In genomic region chr6:71404145-71404966, GRCh38 we compare ENCODE assay signal across 10 cellular contexts.
DNase-seq lines count a peak whose midpoint lies in the region; ATAC-seq, FAIRE-seq and TF ChIP-seq lines count a peak whose summit lies in the region.
"Had no signal": no experiment of that assay in that cellular context is flagged by ENCODE, and none has a peak within 500 bp of the region (broad histone marks: within the 10 kb centered on the region; RNA-seq: fewer than 3 reads in every experiment).

No MANE protein-coding gene starts in this region.

- TF ChIP-seq CTCF in HCT116 (IDR thresholded peaks at IDR 0.05 in 2 of 3, conservative IDR thresholded peaks at IDR 0.05 in 1 of 3; ENCODE audit: borderline replicate concordance in 1 of 3, insufficient read depth in 1 of 3, low read depth in 2 of 3, low read length in 2 of 3) (no peak), astrocyte (IDR thresholded peaks at IDR 0.05; ENCODE audit: insufficient read depth, low read depth, low read length) (no peak), gastrocnemius medialis (IDR thresholded peaks at IDR 0.05 in 4 of 5, conservative IDR thresholded peaks at IDR 0.05 in 1 of 5) (no peak), GM20000 (IDR thresholded peaks at IDR 0.05; ENCODE audit: extremely low read depth, missing control alignments) (no peak)
- no peak for TF ChIP-seq CTCF in CD8-positive, alpha-beta T cell (IDR thresholded peaks at IDR 0.05)

- H3K27ac ChIP-seq in HCT116 (ENCODE audit: low read depth, low read length) (no peak overlapping the region), astrocyte (ENCODE audit: low read depth, low read length) (peak overlapping the region; percentile 98), gastrocnemius medialis (peak overlapping the region; percentile 48 to 74 (median 62))
- H3K27ac ChIP-seq in CD8-positive, alpha-beta T cell (ENCODE audit: low read depth, low read length) = no peak overlapping the region

- peaks cover 7% of the 10 kb centered on the region for H3K36me3 Mint-ChIP-seq in astrocyte (ENCODE audit: low read depth, unreplicated experiment)
- H3K36me3 Mint-ChIP-seq in CD8-positive, alpha-beta T cell = no peaks in the 10 kb centered on the region
- H3K36me3 Mint-ChIP-seq in stimulated activated effector memory CD8-positive, alpha-beta T cell treated with anti-CD3 and anti-CD28 coated beads, Interleukin-12 subunit alpha, Interleukin-12 subunit beta, amount 100 ng/mL, for 72 hours = no peaks in the 10 kb centered on the region

- POLR2A ChIA-PET in HCT116 (lab: Charles Lee) = no interaction called here
- POLR2A ChIA-PET in CD8-positive, alpha-beta T cell (lab: Charles Lee) = no interaction called here

- H3K4me1 ChIP-seq in HCT116 (ENCODE audit: control insufficient read depth in 1 of 2, insufficient read depth in 2 of 2, low read length in 2 of 2) (peaks cover 0 to 28% of the 10 kb centered on the region in 2 experiments; a peak in 2 of 4 replicates), astrocyte (ENCODE audit: insufficient read depth, low read length) (peaks cover 48% of the 10 kb centered on the region), gastrocnemius medialis (peaks cover 66 to 80% of the 10 kb centered on the region in 2 donors)
- H3K4me1 ChIP-seq in CD8-positive, alpha-beta T cell (ENCODE audit: insufficient read depth, low read length) = no peaks in the 10 kb centered on the region

- no peaks in the 10 kb centered on the region for H3K79me2 ChIP-seq in HCT116 (ENCODE audit: insufficient read depth, low read length)
- H3K79me2 ChIP-seq in astrocyte (ENCODE audit: insufficient read depth, low read length) = peaks cover 58% of the 10 kb centered on the region

- CTCF ChIA-PET in HCT116 (lab: Charles Lee) = interaction anchor here (1.6 kb wide), 1 partner anchor 78 kb away, joined by 5 read pairs; no protein-coding TSS in a partner anchor
- CTCF ChIA-PET in CD8-positive, alpha-beta T cell (lab: Charles Lee) = no interaction called here

- H3K9me3 ChIP-seq in HCT116 (ENCODE audit: control insufficient read depth in 1 of 2, insufficient read depth in 1 of 2, low read depth in 1 of 2, low read length in 2 of 2) (no peaks in the 10 kb centered on the region), astrocyte (ENCODE audit: insufficient read depth, low read depth, low read length) (no peaks in the 10 kb centered on the region), gastrocnemius medialis (no peaks in the 10 kb centered on the region)
- H3K9me3 ChIP-seq in CD8-positive, alpha-beta T cell (ENCODE audit: low read length) = no peaks in the 10 kb centered on the region

- intact Hi-C loops in HCT116 (cut with micrococcal nuclease) = no loop called here
- intact Hi-C loops in left ventricle myocardium superior (cut with micrococcal nuclease) = no loop called here
- intact Hi-C loops in gastrocnemius medialis (cut with DNase I; ENCODE audit: low total_unique reads) = no loop called here
- intact Hi-C loops in CD8-positive, alpha-beta T cell (cut with DNase I, micrococcal nuclease) = no loop called here

- RAD21 ChIA-PET in HCT116 (lab: Charles Lee; ENCODE audit: low non-redundant PET in 1 of 2, low total read pairs in 2 of 2, uncharacterized antibody in 2 of 2, unreplicated experiment in 2 of 2) = no interaction called here

- peaks cover 62% of the 10 kb centered on the region for H3K4me1 Mint-ChIP-seq in astrocyte (ENCODE audit: low read depth, unreplicated experiment)
- H3K4me1 Mint-ChIP-seq in CD8-positive, alpha-beta T cell (ENCODE audit: low read depth) = no peaks in the 10 kb centered on the region
- no peaks in the 10 kb centered on the region for H3K4me1 Mint-ChIP-seq in stimulated activated effector memory CD8-positive, alpha-beta T cell treated with anti-CD3 and anti-CD28 coated beads, Interleukin-12 subunit alpha, Interleukin-12 subunit beta, amount 100 ng/mL, for 72 hours

- peak overlapping the region; percentile 43 for H3K4me2 ChIP-seq in HCT116 (ENCODE audit: low read length)
- H3K4me2 ChIP-seq in astrocyte (ENCODE audit: low read length) = peak overlapping the region; percentile 80

- H3K9ac ChIP-seq in HCT116 (ENCODE audit: low read length) = peak overlapping the region; percentile 9; the same call in 1 of the 2 replicates
- H3K9ac ChIP-seq in astrocyte (ENCODE audit: low read length) = peak overlapping the region; percentile 84

- TF ChIP-seq POLR2A in HCT116 (IDR thresholded peaks at IDR 0.05; ENCODE audit: borderline replicate concordance, extremely low read depth, insufficient read depth, insufficient read length) = no peak
- no peak for TF ChIP-seq POLR2A in gastrocnemius medialis (IDR thresholded peaks at IDR 0.05)

- H3K9me3 Mint-ChIP-seq in astrocyte (ENCODE audit: unreplicated experiment) = no peaks in the 10 kb centered on the region
- no peaks in the 10 kb centered on the region for H3K9me3 Mint-ChIP-seq in CD8-positive, alpha-beta T cell
- no peaks in the 10 kb centered on the region for H3K9me3 Mint-ChIP-seq in stimulated activated effector memory CD8-positive, alpha-beta T cell treated with anti-CD3 and anti-CD28 coated beads, Interleukin-12 subunit alpha, Interleukin-12 subunit beta, amount 100 ng/mL, for 72 hours

- no peaks in the 10 kb centered on the region for H3K27me3 Mint-ChIP-seq in astrocyte (ENCODE audit: low read depth, unreplicated experiment)
- H3K27me3 Mint-ChIP-seq in CD8-positive, alpha-beta T cell (ENCODE audit: low read depth) = peaks cover 6% of the 10 kb centered on the region

- H3K27me3 ChIP-seq in HCT116 (ENCODE audit: insufficient read depth, low read length) = 0 out of 2 replicates have a peak, but pooled peaks cover 9% of the 10 kb centered on the region
- H3K27me3 ChIP-seq in astrocyte (ENCODE audit: insufficient read depth, low read length) = no peaks in the 10 kb centered on the region
- no peaks in the 10 kb centered on the region for H3K27me3 ChIP-seq in gastrocnemius medialis
- H3K27me3 ChIP-seq in CD8-positive, alpha-beta T cell (ENCODE audit: insufficient read depth, low read length) = no peaks in the 10 kb centered on the region

- H3K36me3 ChIP-seq in HCT116 (ENCODE audit: control insufficient read depth in 1 of 2, insufficient read depth in 2 of 2, low read length in 2 of 2) (no peaks in the 10 kb centered on the region), astrocyte (ENCODE audit: insufficient read depth, low read length) (peaks cover 6% of the 10 kb centered on the region), gastrocnemius medialis (no peaks in the 10 kb centered on the region)
- no peaks in the 10 kb centered on the region for H3K36me3 ChIP-seq in CD8-positive, alpha-beta T cell (ENCODE audit: insufficient read depth, low read length)

- H3K4me3 ChIP-seq in HCT116 (replicated peaks in 1 of 2; ENCODE audit: low read depth in 1 of 2, low read length in 2 of 2) (peak overlapping the region in 1 of 2 experiments; percentile 5; a peak in 1 of 4 replicates), astrocyte (ENCODE audit: insufficient read depth, low read depth, low read length) (peak overlapping the region; percentile 43), gastrocnemius medialis (peak overlapping the region in 2 of 4 donors; percentile 5)
- H3K4me3 ChIP-seq in CD8-positive, alpha-beta T cell (ENCODE audit: low read depth, low read length) = no peak overlapping the region
- H3K4me3 ChIP-seq: skin epidermis had no signal

- H4K20me1 ChIP-seq in HCT116 (ENCODE audit: insufficient read depth) (no peaks in the 10 kb centered on the region), astrocyte (ENCODE audit: insufficient read depth, low read length) (no peaks in the 10 kb centered on the region)

- FAIRE-seq in astrocyte (lab: Jason Lieb, UNC) = peak; percentile 99

- BruUV-seq in HCT116 (replicated peaks; lab: Mats Ljungman, UMichigan) = no TSS peak

- peak overlapping the region; percentile 96 for H3K27ac Mint-ChIP-seq in astrocyte (ENCODE audit: unreplicated experiment)
- no peak overlapping the region for H3K27ac Mint-ChIP-seq in CD8-positive, alpha-beta T cell
- H3K27ac Mint-ChIP-seq in stimulated activated effector memory CD8-positive, alpha-beta T cell treated with anti-CD3 and anti-CD28 coated beads, Interleukin-12 subunit alpha, Interleukin-12 subunit beta, amount 100 ng/mL, for 72 hours = no peak overlapping the region

- in situ Hi-C loops in gastrocnemius medialis (cut with MboI; ENCODE audit: low sequenced_read_pairs in 4 of 4) = loop anchor here in 2 of 4 donors (25.0 kb wide), 2 partner anchors 742 to 842 kb away; partner anchors contain the start of genes SDHAF4 (in 1 of the 2) and SMAP1 (in 1 of the 2)

- no peak for TF ChIP-seq RAD21 in HCT116 (IDR thresholded peaks at IDR 0.05; ENCODE audit: low read depth)

- peak overlapping the region; percentile 16 for H3K4me3 Mint-ChIP-seq in astrocyte (ENCODE audit: unreplicated experiment)
- no peak overlapping the region for H3K4me3 Mint-ChIP-seq in CD8-positive, alpha-beta T cell
- no peak overlapping the region for H3K4me3 Mint-ChIP-seq in stimulated activated effector memory CD8-positive, alpha-beta T cell treated with anti-CD3 and anti-CD28 coated beads, Interleukin-12 subunit alpha, Interleukin-12 subunit beta, amount 100 ng/mL, for 72 hours

- DNase-seq in HCT116 (ENCODE audit: low read depth, low spot score) = peak; percentile 51
- DNase-seq in astrocyte (ENCODE audit: low read depth) = peak; percentile 88
- DNase-seq in left ventricle myocardium superior = no peak
- DNase-seq in gastrocnemius medialis = no peak
- no peak for DNase-seq in CD8-positive, alpha-beta T cell
- no peak for DNase-seq in GM20000 (ENCODE audit: low spot score)
- DNase-seq in stimulated activated effector memory CD8-positive, alpha-beta T cell treated with anti-CD3 and anti-CD28 coated beads, Interleukin-12 subunit alpha, Interleukin-12 subunit beta, amount 100 ng/mL, for 72 hours (ENCODE audit: low spot score in 2 of 2) = no peak
- DNase-seq in amygdala (lab: John Stamatoyannopoulos, UW) = no peak
- DNase-seq: activated naive CD4-positive, alpha-beta T cell had no signal

- peak; percentile 88 for ATAC-seq in HCT116
- ATAC-seq in left ventricle myocardium superior = peak; percentile 91
- peak; percentile 50 to 79 for ATAC-seq in gastrocnemius medialis
- ATAC-seq in CD8-positive, alpha-beta T cell = no peak
- no peak for ATAC-seq in stimulated activated effector memory CD8-positive, alpha-beta T cell treated with anti-CD3 and anti-CD28 coated beads, Interleukin-12 subunit alpha, Interleukin-12 subunit beta, amount 100 ng/mL, for 72 hours

- H3K9me2 ChIP-seq in HCT116 (ENCODE audit: insufficient read depth) = no peaks in the 10 kb centered on the region

- H2AFZ ChIP-seq in HCT116 (ENCODE audit: low read depth, low read length, poor library complexity, severe bottlenecking) = no peak overlapping the region
- H2AFZ ChIP-seq in astrocyte (ENCODE audit: low read depth, low read length) = no peak overlapping the region

TF ChIP-seq in HCT116, 20 proteins besides CTCF, POLR2A, EP300 and RAD21 (continues in another document):
- TF ChIP-seq SIN3A (IDR thresholded peaks at IDR 0.05; ENCODE audit: low read depth) = no peak
- TF ChIP-seq, protein P1, sequence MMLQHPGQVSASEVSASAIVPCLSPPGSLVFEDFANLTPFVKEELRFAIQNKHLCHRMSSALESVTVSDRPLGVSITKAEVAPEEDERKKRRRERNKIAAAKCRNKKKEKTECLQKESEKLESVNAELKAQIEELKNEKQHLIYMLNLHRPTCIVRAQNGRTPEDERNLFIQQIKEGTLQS (IDR thresholded peaks at IDR 0.05) = no peak
- TF ChIP-seq EGR1 (IDR thresholded peaks at IDR 0.05; ENCODE audit: low read depth) = no peak
- TF ChIP-seq CBX3 (IDR thresholded peaks at IDR 0.05; ENCODE audit: low read depth) = no peak
- TF ChIP-seq ZNF274 (IDR thresholded peaks at IDR 0.05; ENCODE audit: low read depth, low read length) = no peak

Comparison
In these comparisons a context has a peak if more than half of its experiments do, and no peak if none do; other contexts are left out.
1. ATAC-seq: peak in HCT116 (single experiment), left ventricle myocardium superior (single experiment) and gastrocnemius medialis (2 of 2); none in CD8-positive, alpha-beta T cell (single experiment) and stimulated activated effector memory CD8-positive, alpha-beta T cell treated with anti-CD3 and anti-CD28 coated beads, Interleukin-12 subunit alpha, Interleukin-12 subunit beta, amount 100 ng/mL, for 72 hours (single experiment).
2. DNase-seq: peak in HCT116 (single experiment) and astrocyte (single experiment); none in left ventricle myocardium superior (single experiment), gastrocnemius medialis (0 of 2), CD8-positive, alpha-beta T cell (0 of 7), GM20000 (single experiment), stimulated activated effector memory CD8-positive, alpha-beta T cell treated with anti-CD3 and anti-CD28 coated beads, Interleukin-12 subunit alpha, Interleukin-12 subunit beta, amount 100 ng/mL, for 72 hours (0 of 2) and amygdala (0 of 56).
3. H3K27ac ChIP-seq: peak in astrocyte (single experiment) and gastrocnemius medialis (4 of 4); none in HCT116 (single experiment) and CD8-positive, alpha-beta T cell (single experiment).